Comparison of ENCODE assay signal across 8 cellular contexts in the genomic region with DNA sequence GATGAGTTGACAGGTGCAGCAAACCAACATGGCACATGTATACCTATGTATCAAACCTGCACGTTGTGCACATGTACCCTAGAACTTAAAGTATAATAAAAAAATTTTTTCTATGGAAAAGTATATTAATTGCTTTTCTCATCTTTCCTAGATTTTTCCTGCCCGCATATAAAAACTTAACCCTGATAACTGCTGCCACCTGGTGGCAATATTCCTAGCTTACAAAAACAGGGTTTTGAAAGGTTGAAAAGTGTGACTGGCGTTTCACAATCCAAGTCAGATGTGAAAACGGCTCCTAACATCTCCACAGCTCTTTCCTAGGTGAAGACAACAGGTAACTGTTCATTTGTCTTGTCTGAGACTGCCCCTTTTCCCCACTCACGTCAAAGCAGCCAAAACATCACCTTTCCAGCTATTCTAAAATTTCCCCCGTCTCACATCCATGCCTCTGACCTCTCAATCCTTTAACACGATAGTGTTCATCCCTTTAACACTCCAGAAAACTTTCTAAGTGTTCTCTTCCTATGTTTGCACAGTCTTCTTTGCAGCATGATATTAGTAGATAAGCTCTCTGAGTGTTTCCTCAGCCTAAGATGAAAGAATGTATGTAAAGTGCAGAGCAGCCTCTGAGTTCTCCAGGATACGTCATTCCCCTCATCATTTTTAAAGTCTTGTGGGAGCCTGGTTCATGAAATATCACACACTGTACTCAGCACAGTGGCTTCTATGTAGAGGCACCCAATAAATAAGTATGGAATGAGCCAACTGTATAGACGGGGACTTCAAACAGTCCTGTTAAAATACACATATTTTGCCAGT. TPM values are rescaled to one million over a fixed set of nuclear protein-coding genes. Genes with fewer than 3 reads are reported as not detected.
DNase-seq lines count a peak whose midpoint lies in the region; ATAC-seq and TF ChIP-seq lines count a peak whose summit lies in the region.

No MANE protein-coding gene starts in this region.

- no peaks in the 10 kb centered on the region for H3K9me3 ChIP-seq in vagina

- H3K27me3 ChIP-seq in vagina = no peaks in the 10 kb centered on the region

- TF ChIP-seq CTCF in vagina (IDR thresholded peaks at IDR 0.05) = peak; percentile 39 to 82 (median 56)

- intact Hi-C loops in left cardiac atrium (cut with DNase I) = loop anchor here (1.0 to 5.0 kb wide), 2 partner anchors 178 kb away; no protein-coding TSS in a partner anchor
- intact Hi-C loops in Right ventricle myocardium inferior (cut with DNase I) = loop anchor here (1.0 kb wide), 1 partner anchor 177 kb away; no protein-coding TSS in a partner anchor
- intact Hi-C loops in vagina (cut with DNase I) = loop anchor here (5.0 kb wide), 1 partner anchor 173 kb away; the partner anchor contains the start of gene CHI3L2

- no peak for TF ChIP-seq POLR2A in vagina (IDR thresholded peaks at IDR 0.05)

- H3K27ac ChIP-seq in vagina = no peak overlapping the region

- no peaks in the 10 kb centered on the region for H3K4me1 ChIP-seq in vagina

- peak; percentile 26 for DNase-seq in left cardiac atrium
- DNase-seq in Right ventricle myocardium inferior (ENCODE audit: missing footprints) = no peak
- peak; percentile 30 for DNase-seq in MV-4-11 (lab: John Stamatoyannopoulos, UW)
- DNase-seq in T-helper 9 cell = peak; percentile 32
- DNase-seq in dermis microvascular lymphatic vessel endothelial cell (ENCODE audit: low read depth in 2 of 2) = peak; percentile 28 to 53
- DNase-seq in myocyte (ENCODE audit: low read depth) = peak; percentile 67
- DNase-seq in vagina (ENCODE audit: extremely low spot score in 2 of 2) = peak in 1 of 2 donors; percentile 52

- no peaks in the 10 kb centered on the region for H3K36me3 ChIP-seq in vagina

- H3K4me3 ChIP-seq in vagina = no peak overlapping the region

- peak in 1 of 2 donors; percentile 23 for ATAC-seq in left cardiac atrium
- ATAC-seq in Right ventricle myocardium inferior = no peak
- ATAC-seq in HG02623 (IDR thresholded peaks at IDR 0.05; ENCODE audit: unreplicated experiment) = no peak

RNA-seq across cellular contexts. Expression of gene OVGP1, which starts 27.5 kb away (rescaled TPM):
- total RNA-seq in left cardiac atrium = 1 to 10 TPM in 1 of 2 donors, under 1 TPM in 1; 0.35 to 1.2 TPM
- 0.41 TPM for total RNA-seq in Right ventricle myocardium inferior
- 0.26 and 0.89 TPM in 2 replicates for total RNA-seq in dermis microvascular lymphatic vessel endothelial cell
- 0.08 and 0.94 TPM in 2 replicates for total RNA-seq in myocyte
- polyA plus RNA-seq in myocyte (2012) = 1.1 TPM
- 3.7 TPM for total RNA-seq in vagina

RNA-seq across cellular contexts. Expression of gene WDR77, which starts 49.1 kb away (rescaled TPM):
- total RNA-seq in left cardiac atrium (10 to 100 TPM; 22.9 to 31.9 TPM), Right ventricle myocardium inferior (27.5 TPM), dermis microvascular lymphatic vessel endothelial cell (35.0 and 42.2 TPM in 2 replicates), myocyte (82.1 and 95.7 TPM in 2 replicates), vagina (50.8 TPM)
- polyA plus RNA-seq in myocyte (2012) = 53.3 TPM

RNA-seq across cellular contexts. Expression of gene ATP5PB, which starts 49.3 kb away (rescaled TPM):
- total RNA-seq in left cardiac atrium (100 to 1,000 TPM; 458 to 551 TPM), Right ventricle myocardium inferior (691 TPM), dermis microvascular lymphatic vessel endothelial cell (178 and 279 TPM in 2 replicates), myocyte (241 and 345 TPM in 2 replicates), vagina (142 TPM)
- polyA plus RNA-seq in myocyte (2012) = 211 TPM
